Comparison of ENCODE assay signal across 10 cellular contexts in genomic region chr13:29465741-29466293, GRCh38.
DNase-seq lines count a peak whose midpoint lies in the region; FAIRE-seq and TF ChIP-seq lines count a peak whose summit lies in the region.
"Had no signal": no experiment of that assay in that cellular context is flagged by ENCODE, and none has a peak within 500 bp of the region (broad histone marks: within the 10 kb centered on the region; RNA-seq: fewer than 3 reads in every experiment).

No MANE protein-coding gene starts in this region.

- FAIRE-seq in endothelial cell of umbilical vein (lab: Jason Lieb, UNC) = peak; percentile 68

- H3K9me3 ChIP-seq in endothelial cell of umbilical vein (replicated peaks; ENCODE audit: control insufficient read depth, insufficient read depth, low read length) = no peaks in the 10 kb centered on the region

- H3K9me1 ChIP-seq in endothelial cell of umbilical vein (replicated peaks; ENCODE audit: control insufficient read depth, extremely low read depth, insufficient read depth, low read length) = no peaks in the 10 kb centered on the region

- intact Hi-C loops in endothelial cell of umbilical vein (cut with micrococcal nuclease) = no loop called here

- H3K27ac ChIP-seq in endothelial cell of umbilical vein (ENCODE audit: insufficient read depth, low read depth, low read length) = no peak overlapping the region

- peak; percentile 26 for DNase-seq in AG20443 (ENCODE audit: low spot score)
- peak; percentile 88 for DNase-seq in LNCaP clone FGC (ENCODE audit: low read depth)
- DNase-seq in endothelial cell of umbilical vein (ENCODE audit: low read depth, low spot score) = no peak
- peak; percentile 9 for DNase-seq in medulla oblongata (ENCODE audit: extremely low spot score)
- no peak for DNase-seq in activated effector memory CD4-positive, alpha-beta T cell treated with Interleukin-2 at 50 U/mL for 16 hours
- no peak for DNase-seq in effector CD4-positive, alpha-beta T cell
- DNase-seq in OCI-M1 (lab: John Stamatoyannopoulos, UW) = no peak
- no peak for DNase-seq in NCI-H146 (lab: John Stamatoyannopoulos, UW)
- DNase-seq: activated T-cell treated with anti-CD3 and anti-CD28 coated beads for 4 hours, NCI-H774 had no signal

- H3K36me3 ChIP-seq in endothelial cell of umbilical vein (ENCODE audit: control insufficient read depth in 2 of 2, extremely low read depth in 1 of 2, insufficient read depth in 2 of 2, low read length in 2 of 2) = no peaks in the 10 kb centered on the region

- no peaks in the 10 kb centered on the region for H3K4me1 ChIP-seq in endothelial cell of umbilical vein (ENCODE audit: control insufficient read depth, extremely low read depth, insufficient read depth, low read length)

- TF ChIP-seq CTCF in LNCaP clone FGC (IDR thresholded peaks at IDR 0.05; ENCODE audit: control insufficient read depth, extremely low read depth, insufficient read depth) (no peak), endothelial cell of umbilical vein (IDR thresholded peaks at IDR 0.05; ENCODE audit: extremely low read depth in 1 of 2, insufficient read depth in 1 of 2, low read depth in 1 of 2, low read length in 2 of 2) (no peak)

- dilution Hi-C loops in endothelial cell of umbilical vein (cut with MboI; ENCODE audit: extremely low pct_ligation_motif_present, low sequenced_read_pairs) = loop anchor here (25.0 kb wide), 1 partner anchor 246 kb away; no protein-coding TSS in a partner anchor

- no peaks in the 10 kb centered on the region for H4K20me1 ChIP-seq in endothelial cell of umbilical vein (replicated peaks; ENCODE audit: control insufficient read depth, extremely low read depth, insufficient read depth, low read length)

- no peak overlapping the region for H3K4me3 ChIP-seq in LNCaP clone FGC (ENCODE audit: low read depth, low read length)
- no peak overlapping the region for H3K4me3 ChIP-seq in endothelial cell of umbilical vein (replicated peaks in 1 of 3; ENCODE audit: insufficient read depth in 1 of 3, low read depth in 1 of 3, low read length in 3 of 3)

- BruUV-seq in endothelial cell of umbilical vein (replicated peaks; lab: Mats Ljungman, UMichigan) = no TSS peak

- POLR2A ChIA-PET in endothelial cell of umbilical vein (lab: Charles Lee) = no interaction called here

- TF ChIP-seq POLR2A in endothelial cell of umbilical vein (IDR thresholded peaks at IDR 0.05; ENCODE audit: low read depth, low read length) = no peak

- no peaks in the 10 kb centered on the region for H3K79me2 ChIP-seq in endothelial cell of umbilical vein (ENCODE audit: control insufficient read depth, insufficient read depth, low read length)

- no peak overlapping the region for H2AFZ ChIP-seq in endothelial cell of umbilical vein (ENCODE audit: low read depth, low read length)

- peaks cover 1 to 9% of the 10 kb centered on the region in 2 experiments for H3K27me3 ChIP-seq in endothelial cell of umbilical vein (ENCODE audit: control insufficient read depth in 2 of 2, insufficient read depth in 2 of 2, low read length in 2 of 2)

- CTCF ChIA-PET in endothelial cell of umbilical vein (lab: Charles Lee) = no interaction called here

- H3K4me2 ChIP-seq in endothelial cell of umbilical vein (ENCODE audit: insufficient read depth, low read length) = no peak overlapping the region

- no peak overlapping the region for H3K9ac ChIP-seq in endothelial cell of umbilical vein (replicated peaks; ENCODE audit: extremely low read depth, insufficient read depth, low read length)

TF ChIP-seq in endothelial cell of umbilical vein, 7 proteins besides CTCF, POLR2A, EP300 and RAD21:
- no peak for TF ChIP-seq JUN (IDR thresholded peaks at IDR 0.05; ENCODE audit: borderline replicate concordance, insufficient read depth, insufficient read length, low read depth)
- TF ChIP-seq FOS (IDR thresholded peaks at IDR 0.05; ENCODE audit: borderline replicate concordance, insufficient read depth, low read length) = no peak

Comparison
In these comparisons a context has a peak if more than half of its experiments do, and no peak if none do; other contexts are left out.
1. DNase-seq: peak in AG20443 (single experiment), LNCaP clone FGC (single experiment) and medulla oblongata (single experiment); none in endothelial cell of umbilical vein (single experiment), activated effector memory CD4-positive, alpha-beta T cell treated with Interleukin-2 at 50 U/mL for 16 hours (single experiment), effector CD4-positive, alpha-beta T cell (single experiment), OCI-M1 (single experiment) and NCI-H146 (single experiment).